Comparison of ENCODE assay signal across 30 cellular contexts in genomic region chr6:17859846-17860245, GRCh38.
"Had no signal": no experiment of that assay in that cellular context is flagged by ENCODE, and none has a peak within 500 bp of the region (broad histone marks: within the 10 kb centered on the region; RNA-seq: fewer than 3 reads in every experiment).

No MANE protein-coding gene starts in this region.

- DNase-seq: activated CD4-positive, alpha-beta T cell treated with anti-CD3 and anti-CD28 coated beads for 36 hours; activated CD4-positive, alpha-beta T cell treated with anti-CD3 and anti-CD28 coated beads, Interleukin-2, amount 10 ng/mL, durations not matched to agents 7 days and 5 days; activated CD4-positive, alpha-beta T cell treated with anti-CD3 and anti-CD28 coated beads, Interleukin-2, amount 50 U/mL, for 48 hours; activated CD8-positive, alpha-beta T cell treated with anti-CD3 and anti-CD28 coated beads, Interleukin-2, amount 10 ng/mL, durations not matched to agents 7 days and 5 days; activated naive CD4-positive, alpha-beta T cell treated with anti-CD3 and anti-CD28 coated beads, Interleukin-2, amount 10 ng/mL, durations not matched to agents 7 days and 5 days; activated naive CD8-positive, alpha-beta T cell treated with anti-CD3 and anti-CD28 coated beads, Interleukin-2, amount 50 U/mL, for 24 hours; activated T-cell treated with anti-CD3 and anti-CD28 coated beads, Interleukin-2, amount 50 U/mL, for 24 hours; aorta; brain microvascular endothelial cell; MM.1S; MV-4-11; NCI-H1092; NCI-H1436 treated with DMSO at 0.1 percent for 48 hours; NCI-H1694 treated with DMSO at 0.1 percent for 48 hours; NCI-H2029; NCI-H2107; NCI-H2171; NCI-H226; NCI-H446 treated with DMSO at 0.1 percent for 48 hours; NCI-H524; NCI-H69; NK-92 treated with Interleukin-12 subunit alpha and Interleukin-12 subunit beta, amount 100 ng/mL, for 24 hours; PC-9; Right ventricle myocardium superior; SJCRH30; T1000 had no signal

- H3K4me2 ChIP-seq: KMS-11, PC-9 had no signal

- H2AFZ ChIP-seq: PC-9 had no signal

- H3K27me3 ChIP-seq: brain microvascular endothelial cell, SJCRH30 had no signal

- H3K4me3 ChIP-seq: PC-9, SJCRH30, SK-N-MC had no signal

- ATAC-seq: activated CD4-positive, alpha-beta T cell treated with anti-CD3 and anti-CD28 coated beads for 36 hours; activated CD4-positive, CD25-positive, alpha-beta regulatory T cell treated with anti-CD3 and anti-CD28 coated beads, Interleukin-2, amount 50 U/mL, for 24 hours; activated CD8-positive, alpha-beta T cell treated with anti-CD3 and anti-CD28 coated beads, Interleukin-2, amount 10 ng/mL, durations not matched to agents 7 days and 5 days; activated naive CD8-positive, alpha-beta T cell treated with anti-CD3 and anti-CD28 coated beads, Interleukin-2, amount 50 U/mL, for 24 hours; WTC11 had no signal

- H3K27ac ChIP-seq: brain microvascular endothelial cell, KMS-11, PC-9, SJCRH30, SK-N-MC had no signal

- H3K36me3 ChIP-seq: brain microvascular endothelial cell, SJCRH30 had no signal

- H3K9me3 ChIP-seq: SJCRH30 had no signal

- H3K9ac ChIP-seq: KMS-11 had no signal
